In the genomic region with DNA sequence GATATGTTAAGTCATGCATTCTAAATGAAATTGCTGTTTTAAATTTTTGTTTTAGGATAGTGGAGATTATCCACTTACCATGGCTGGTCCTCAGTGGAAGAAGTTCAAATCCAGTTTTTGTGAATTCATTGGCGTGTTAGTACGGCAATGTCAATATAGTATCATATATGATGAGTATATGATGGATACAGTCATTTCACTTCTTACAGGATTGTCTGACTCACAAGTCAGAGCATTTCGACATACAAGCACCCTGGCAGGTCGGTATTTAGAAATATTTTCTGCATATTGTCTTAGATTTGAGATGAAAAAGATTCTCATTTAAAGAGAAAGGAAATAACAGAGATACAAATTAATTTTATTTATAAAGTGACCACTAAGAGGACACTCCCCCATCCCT, we compare ENCODE assay signal across 18 cellular contexts.
"Had no signal": no experiment of that assay in that cellular context is flagged by ENCODE, and none has a peak within 500 bp of the region (broad histone marks: within the 10 kb centered on the region; RNA-seq: fewer than 3 reads in every experiment).

No MANE protein-coding gene starts in this region.

- ATAC-seq: activated T-helper 17 cell treated with anti-CD3 and anti-CD28 coated beads, Interleukin-2, amount 50 U/mL, for 72 hours; gastroesophageal sphincter; mucosa of descending colon; naive thymus-derived CD4-positive, alpha-beta T cell; upper lobe of right lung; WTC11 had no signal

- DNase-seq: activated CD4-positive, alpha-beta T cell treated with anti-CD3 and anti-CD28 coated beads, Interleukin-2, amount 10 ng/mL, durations not matched to agents 7 days and 5 days; activated naive CD4-positive, alpha-beta T cell treated with anti-CD3 and anti-CD28 coated beads, Interleukin-2, amount 10 ng/mL, durations not matched to agents 7 days and 5 days; cerebellar nuclear complex; effector memory CD4-positive, alpha-beta T cell; islet precursor cell; mucosa of descending colon; naive thymus-derived CD4-positive, alpha-beta T cell; stimulated activated CD4-positive, alpha-beta T cell treated with anti-CD3 and anti-CD28 coated beads, Interleukin-1b, Interleukin-23, amount 100 ng/mL, for 48 hours; T-helper 2 cell; upper lobe of right lung had no signal

- H3K27me3 ChIP-seq: gastroesophageal sphincter, neutrophil, upper lobe of right lung had no signal

- H3K36me3 ChIP-seq: thoracic aorta had no signal

- H3K4me3 Mint-ChIP-seq: activated CD4-positive, alpha-beta T cell treated with anti-CD3 and anti-CD28 coated beads, Interleukin-2, amount 10 ng/mL, durations not matched to agents 7 days and 5 days; activated naive CD4-positive, alpha-beta T cell treated with anti-CD3 and anti-CD28 coated beads, Interleukin-2, amount 10 ng/mL, durations not matched to agents 7 days and 5 days; activated T-helper 17 cell treated with anti-CD3 and anti-CD28 coated beads, Interleukin-2, amount 50 U/mL, for 72 hours; brain; dendritic cell treated with granulocyte-macrophage colony-stimulating factor and Interleukin-4, amounts not matched to agents 40 ng/mL and 50 ng/mL, for 4 days; naive thymus-derived CD4-positive, alpha-beta T cell; WTC11 had no signal

- H3K9me3 Mint-ChIP-seq: activated CD4-positive, alpha-beta T cell treated with anti-CD3 and anti-CD28 coated beads, Interleukin-2, amount 10 ng/mL, durations not matched to agents 7 days and 5 days; activated naive CD4-positive, alpha-beta T cell treated with anti-CD3 and anti-CD28 coated beads, Interleukin-2, amount 10 ng/mL, durations not matched to agents 7 days and 5 days; activated T-helper 17 cell treated with anti-CD3 and anti-CD28 coated beads, Interleukin-2, amount 50 U/mL, for 72 hours; brain; dendritic cell treated with granulocyte-macrophage colony-stimulating factor and Interleukin-4, amounts not matched to agents 40 ng/mL and 50 ng/mL, for 4 days; naive thymus-derived CD4-positive, alpha-beta T cell; WTC11 had no signal

- H3K4me1 Mint-ChIP-seq: activated T-helper 17 cell treated with anti-CD3 and anti-CD28 coated beads, Interleukin-2, amount 50 U/mL, for 72 hours; brain had no signal

- H3K27ac Mint-ChIP-seq: activated CD4-positive, alpha-beta T cell treated with anti-CD3 and anti-CD28 coated beads, Interleukin-2, amount 10 ng/mL, durations not matched to agents 7 days and 5 days; activated naive CD4-positive, alpha-beta T cell treated with anti-CD3 and anti-CD28 coated beads, Interleukin-2, amount 10 ng/mL, durations not matched to agents 7 days and 5 days; activated T-helper 17 cell treated with anti-CD3 and anti-CD28 coated beads, Interleukin-2, amount 50 U/mL, for 72 hours; brain; dendritic cell treated with granulocyte-macrophage colony-stimulating factor and Interleukin-4, amounts not matched to agents 40 ng/mL and 50 ng/mL, for 4 days; WTC11 had no signal

- H2AFZ ChIP-seq: parathyroid adenoma had no signal

- H3K4me3 ChIP-seq: gastroesophageal sphincter, mucosa of descending colon, thoracic aorta, upper lobe of right lung had no signal

- H3K27ac ChIP-seq: gastroesophageal sphincter, neutrophil, parathyroid adenoma, thoracic aorta, upper lobe of right lung had no signal

- H3K9me3 ChIP-seq: gastroesophageal sphincter, mucosa of descending colon, neutrophil, thoracic aorta, upper lobe of right lung had no signal

- H3K4me1 ChIP-seq: parathyroid adenoma, upper lobe of right lung had no signal

- H3K79me2 ChIP-seq: parathyroid adenoma had no signal
